8 cellular contexts compared by ENCODE assay signal in the genomic region with DNA sequence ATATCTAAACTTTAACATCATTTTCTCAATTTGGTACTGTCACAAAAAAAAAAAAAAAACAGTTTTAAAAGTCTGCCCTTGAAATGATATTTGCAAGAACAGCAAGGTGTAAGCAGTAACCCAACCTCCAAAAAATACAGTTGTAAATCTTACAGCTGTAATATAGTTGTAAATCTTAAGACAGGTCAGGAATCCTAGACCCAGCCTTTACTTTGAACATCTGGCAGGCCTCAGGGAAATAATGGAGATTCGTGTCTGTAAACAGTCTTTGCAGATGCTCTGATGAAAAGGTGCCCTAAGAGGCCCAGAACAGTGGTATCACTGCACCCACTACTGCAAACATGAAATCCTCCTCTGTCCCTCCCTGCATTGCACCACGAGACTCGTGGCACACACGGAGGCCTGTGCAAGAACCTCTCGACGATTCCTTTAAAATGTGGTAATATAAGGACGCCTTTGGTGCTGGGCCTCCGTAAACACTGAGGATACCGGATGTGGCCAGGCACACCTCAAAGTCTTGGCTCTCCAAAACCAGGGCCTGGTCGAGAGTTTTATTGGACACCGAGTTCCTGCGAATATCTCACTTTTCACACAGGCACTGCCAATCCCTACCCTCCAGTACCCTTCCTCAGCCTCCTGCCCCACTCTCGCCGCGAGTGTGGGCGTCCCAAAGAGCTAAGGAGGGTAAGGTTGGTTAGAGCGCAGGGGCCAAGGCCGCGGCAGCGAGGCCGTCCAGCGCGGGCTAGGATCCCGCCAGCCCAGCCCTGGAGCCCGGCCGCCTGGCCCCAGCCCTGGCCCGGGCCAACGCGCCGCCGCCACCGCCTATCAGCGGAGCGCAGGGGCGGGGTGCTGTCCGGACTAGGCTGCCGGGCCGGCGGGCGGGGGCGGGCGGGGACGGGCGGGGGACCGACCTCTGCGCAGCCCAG. TPM values are rescaled to one million over a fixed set of nuclear protein-coding genes. Genes with fewer than 3 reads are reported as not detected.
A peak's percentile ranks its signal among the peaks of the same experiment; 100 is the strongest.
DNase-seq lines count a peak whose midpoint lies in the region; ATAC-seq, FAIRE-seq and TF ChIP-seq lines count a peak whose summit lies in the region.

No MANE protein-coding gene starts in this region.

- H3K27me3 ChIP-seq in endothelial cell of umbilical vein (ENCODE audit: control insufficient read depth in 2 of 2, insufficient read depth in 2 of 2, low read length in 2 of 2), result no peaks in the 10 kb centered on the region
- no peaks in the 10 kb centered on the region for H3K27me3 ChIP-seq in mucosa of rectum (ENCODE audit: control insufficient read depth in 2 of 2, insufficient read depth in 2 of 2, low read length in 2 of 2)

- intact Hi-C loops in endothelial cell of umbilical vein (cut with micrococcal nuclease), result loop anchor here (5.0 kb wide), 1 partner anchor 313 kb away; no protein-coding TSS in a partner anchor

- peak overlapping the region; percentile 80 for H2AFZ ChIP-seq in endothelial cell of umbilical vein (ENCODE audit: low read depth, low read length)

- H3K9me3 ChIP-seq in endothelial cell of umbilical vein (replicated peaks; ENCODE audit: control insufficient read depth, insufficient read depth, low read length) (no peaks in the 10 kb centered on the region), mucosa of rectum (ENCODE audit: control insufficient read depth in 2 of 2, low read length in 2 of 2) (no peaks in the 10 kb centered on the region)

- no peak for FAIRE-seq in endothelial cell of umbilical vein (lab: Jason Lieb, UNC)

- peaks cover 91% of the 10 kb centered on the region for H3K79me2 ChIP-seq in endothelial cell of umbilical vein (ENCODE audit: control insufficient read depth, insufficient read depth, low read length)

- no peak for TF ChIP-seq CTCF in endothelial cell of umbilical vein (IDR thresholded peaks at IDR 0.05; ENCODE audit: extremely low read depth in 1 of 2, insufficient read depth in 1 of 2, low read depth in 1 of 2, low read length in 2 of 2)

- dilution Hi-C loops in endothelial cell of umbilical vein (cut with MboI; ENCODE audit: extremely low pct_ligation_motif_present, low sequenced_read_pairs), result no loop called here

- H3K36me3 ChIP-seq in endothelial cell of umbilical vein (ENCODE audit: control insufficient read depth in 2 of 2, extremely low read depth in 1 of 2, insufficient read depth in 2 of 2, low read length in 2 of 2) (no peaks in the 10 kb centered on the region), mucosa of rectum (ENCODE audit: control insufficient read depth in 2 of 2, insufficient read depth in 2 of 2, low read length in 2 of 2) (no peaks in the 10 kb centered on the region)

- peaks cover 76% of the 10 kb centered on the region for H3K4me1 Mint-ChIP-seq in stimulated activated naive CD8-positive, alpha-beta T cell treated with anti-CD3 and anti-CD28 coated beads, Interleukin-15, amount 100 ng/mL, for 72 hours

- DNase-seq in Ammon's horn (ENCODE audit: low spot score), result peak; percentile 15
- DNase-seq in NCI-H69 (lab: John Stamatoyannopoulos, UW), result peak; percentile 73
- peak; percentile 22 to 29 (median 26) for DNase-seq in activated CD8-positive, alpha-beta memory T cell treated with anti-CD3 and anti-CD28 coated beads for 48 hours (ENCODE audit: low read depth in 2 of 3, low spot score in 2 of 3)
- DNase-seq in endothelial cell of umbilical vein (ENCODE audit: low read depth, low spot score), result peak; percentile 56
- peak; percentile 57 to 65 for DNase-seq in stimulated activated naive CD8-positive, alpha-beta T cell treated with anti-CD3 and anti-CD28 coated beads, Interleukin-15, amount 100 ng/mL, for 72 hours

- H3K4me3 ChIP-seq in endothelial cell of umbilical vein (replicated peaks in 1 of 3; ENCODE audit: insufficient read depth in 1 of 3, low read depth in 1 of 3, low read length in 3 of 3), result peak overlapping the region in 2 of 3 experiments; percentile 50 to 56
- peak overlapping the region; percentile 65 to 78 for H3K4me3 ChIP-seq in mucosa of rectum (ENCODE audit: low read length in 2 of 2)

- CTCF ChIA-PET in endothelial cell of umbilical vein (lab: Charles Lee), result interaction anchor here (2.3 kb wide), 1 partner anchor 108 kb away, joined by 14 read pairs; no protein-coding TSS in a partner anchor

- H4K20me1 ChIP-seq in endothelial cell of umbilical vein (replicated peaks; ENCODE audit: control insufficient read depth, extremely low read depth, insufficient read depth, low read length), result peaks cover 2% of the 10 kb centered on the region

- peak overlapping the region; percentile 91 to 92 for H3K27ac Mint-ChIP-seq in stimulated activated naive CD8-positive, alpha-beta T cell treated with anti-CD3 and anti-CD28 coated beads, Interleukin-15, amount 100 ng/mL, for 72 hours

- H3K9me1 ChIP-seq in endothelial cell of umbilical vein (replicated peaks; ENCODE audit: control insufficient read depth, extremely low read depth, insufficient read depth, low read length), result no peaks in the 10 kb centered on the region

- peak; percentile 49 for ATAC-seq in GM18861 (IDR thresholded peaks at IDR 0.05; ENCODE audit: unreplicated experiment)
- peak; percentile 75 for ATAC-seq in HG03045 (IDR thresholded peaks at IDR 0.05; ENCODE audit: unreplicated experiment)
- peak; percentile 84 for ATAC-seq in stimulated activated naive CD8-positive, alpha-beta T cell treated with anti-CD3 and anti-CD28 coated beads, Interleukin-15, amount 100 ng/mL, for 72 hours

- H3K4me1 ChIP-seq in endothelial cell of umbilical vein (ENCODE audit: control insufficient read depth, extremely low read depth, insufficient read depth, low read length) (peaks cover 13% of the 10 kb centered on the region), mucosa of rectum (ENCODE audit: control insufficient read depth in 2 of 2, insufficient read depth in 2 of 2, low read length in 2 of 2) (peaks cover 3 to 24% of the 10 kb centered on the region in 2 donors)

- POLR2A ChIA-PET in endothelial cell of umbilical vein (lab: Charles Lee), result interaction anchor here (0.6 to 1.0 kb wide), 2 partner anchors 109 to 253 kb away, joined by 3 read pairs; no protein-coding TSS in a partner anchor

- no peaks in the 10 kb centered on the region for H3K27me3 Mint-ChIP-seq in stimulated activated naive CD8-positive, alpha-beta T cell treated with anti-CD3 and anti-CD28 coated beads, Interleukin-15, amount 100 ng/mL, for 72 hours

- no peaks in the 10 kb centered on the region for H3K9me3 Mint-ChIP-seq in stimulated activated naive CD8-positive, alpha-beta T cell treated with anti-CD3 and anti-CD28 coated beads, Interleukin-15, amount 100 ng/mL, for 72 hours

- peak overlapping the region; percentile 82 to 84 for H3K4me3 Mint-ChIP-seq in stimulated activated naive CD8-positive, alpha-beta T cell treated with anti-CD3 and anti-CD28 coated beads, Interleukin-15, amount 100 ng/mL, for 72 hours

- H3K9ac ChIP-seq in endothelial cell of umbilical vein (replicated peaks; ENCODE audit: extremely low read depth, insufficient read depth, low read length), result peak overlapping the region; percentile 56
- peak overlapping the region; percentile 78 to 96 for H3K9ac ChIP-seq in mucosa of rectum (ENCODE audit: low read depth in 1 of 2, low read length in 2 of 2)

- peak overlapping the region; percentile 62 for H3K4me2 ChIP-seq in endothelial cell of umbilical vein (ENCODE audit: insufficient read depth, low read length)

- no TSS peak for BruUV-seq in endothelial cell of umbilical vein (replicated peaks; lab: Mats Ljungman, UMichigan)

- no peak for TF ChIP-seq POLR2A in endothelial cell of umbilical vein (IDR thresholded peaks at IDR 0.05; ENCODE audit: low read depth, low read length)

- H3K27ac ChIP-seq in endothelial cell of umbilical vein (ENCODE audit: insufficient read depth, low read depth, low read length) (peak overlapping the region; percentile 54), mucosa of rectum (ENCODE audit: low read depth in 2 of 2, low read length in 2 of 2) (peak overlapping the region; percentile 86 to 93)

TF ChIP-seq in endothelial cell of umbilical vein, 7 proteins besides CTCF, POLR2A, EP300 and RAD21:
- TF ChIP-seq FOS (IDR thresholded peaks at IDR 0.05; ENCODE audit: borderline replicate concordance, insufficient read depth, low read length) (no peak), EZH2 (IDR thresholded peaks at IDR 0.05; ENCODE audit: borderline replicate concordance, low read depth, low read length, severe bottlenecking) (no peak), POLR2AphosphoS5 (IDR thresholded peaks at IDR 0.05; ENCODE audit: insufficient read depth, low read depth, low read length) (no peak), GATA2 (IDR thresholded peaks at IDR 0.05; ENCODE audit: insufficient read depth, insufficient read length, low read depth, low read length) (no peak), JUN (IDR thresholded peaks at IDR 0.05; ENCODE audit: borderline replicate concordance, insufficient read depth, insufficient read length, low read depth) (no peak), MYC (IDR thresholded peaks at IDR 0.05; ENCODE audit: low read depth, low read length) (no peak)
- TF ChIP-seq, protein P1, sequence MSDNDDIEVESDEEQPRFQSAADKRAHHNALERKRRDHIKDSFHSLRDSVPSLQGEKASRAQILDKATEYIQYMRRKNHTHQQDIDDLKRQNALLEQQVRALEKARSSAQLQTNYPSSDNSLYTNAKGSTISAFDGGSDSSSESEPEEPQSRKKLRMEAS (IDR thresholded peaks at IDR 0.05; ENCODE audit: insufficient read depth, insufficient read length), result no peak

RNA-seq across cellular contexts. Expression of gene REEP3, which starts 0.5 kb away (rescaled TPM):
- 48.3 and 56.6 TPM in 2 replicates for total RNA-seq in endothelial cell of umbilical vein
- polyA plus RNA-seq in endothelial cell of umbilical vein, result 10.6 and 12.3 TPM in 2 replicates
- 18.7 and 19.0 TPM in 2 replicates for polyA plus RNA-seq in endothelial cell of umbilical vein (2011; cell fraction: cytosol; rRNA removed)
- 8.5 and 10.6 TPM in 2 replicates for polyA plus RNA-seq in endothelial cell of umbilical vein (2011; cell fraction: nucleus; rRNA removed)
- polyA plus RNA-seq in endothelial cell of umbilical vein (2012), result 22.5 and 25.9 TPM in 2 replicates
- polyA minus RNA-seq in endothelial cell of umbilical vein, result 12.8 and 13.7 TPM in 2 replicates
- 7.6 TPM for polyA minus RNA-seq in endothelial cell of umbilical vein (2011; cell fraction: cytosol; rRNA and poly(A)+ RNA removed)
- 7.2 and 10.0 TPM in 2 replicates for polyA minus RNA-seq in endothelial cell of umbilical vein (2011; cell fraction: nucleus; rRNA and poly(A)+ RNA removed)

RNA-seq across cellular contexts. Expression of gene JMJD1C, which starts 54.9 kb away (rescaled TPM):
- total RNA-seq in endothelial cell of umbilical vein, result 93.3 and 97.1 TPM in 2 replicates
- polyA plus RNA-seq in endothelial cell of umbilical vein, result 23.9 and 32.1 TPM in 2 replicates
- 20.4 and 23.2 TPM in 2 replicates for polyA plus RNA-seq in endothelial cell of umbilical vein (2011; cell fraction: cytosol; rRNA removed)
- polyA plus RNA-seq in endothelial cell of umbilical vein (2011; cell fraction: nucleus; rRNA removed), result 175 and 198 TPM in 2 replicates
- polyA plus RNA-seq in endothelial cell of umbilical vein (2012), result 45.5 and 51.5 TPM in 2 replicates
- polyA minus RNA-seq in endothelial cell of umbilical vein, result 237 and 240 TPM in 2 replicates
- polyA minus RNA-seq in endothelial cell of umbilical vein (2011; cell fraction: cytosol; rRNA and poly(A)+ RNA removed), result 19.2 TPM
- polyA minus RNA-seq in endothelial cell of umbilical vein (2011; cell fraction: nucleus; rRNA and poly(A)+ RNA removed), result 547 and 808 TPM in 2 replicates

Comparison
In these comparisons a context has a peak if more than half of its experiments do, and no peak if none do; other contexts are left out.
1. Peak in every context shown above with its lines: DNase-seq, ATAC-seq, H3K4me3 ChIP-seq and H3K27ac ChIP-seq.
2. DNase-seq: peak in every context shown above with its lines; median percentile 73 in NCI-H69; 61 in stimulated activated naive CD8-positive, alpha-beta T cell treated with anti-CD3 and anti-CD28 coated beads, Interleukin-15, amount 100 ng/mL, for 72 hours; 56 in endothelial cell of umbilical vein; 26 in activated CD8-positive, alpha-beta memory T cell treated with anti-CD3 and anti-CD28 coated beads for 48 hours; 15 in Ammon's horn.